In the genomic region with DNA sequence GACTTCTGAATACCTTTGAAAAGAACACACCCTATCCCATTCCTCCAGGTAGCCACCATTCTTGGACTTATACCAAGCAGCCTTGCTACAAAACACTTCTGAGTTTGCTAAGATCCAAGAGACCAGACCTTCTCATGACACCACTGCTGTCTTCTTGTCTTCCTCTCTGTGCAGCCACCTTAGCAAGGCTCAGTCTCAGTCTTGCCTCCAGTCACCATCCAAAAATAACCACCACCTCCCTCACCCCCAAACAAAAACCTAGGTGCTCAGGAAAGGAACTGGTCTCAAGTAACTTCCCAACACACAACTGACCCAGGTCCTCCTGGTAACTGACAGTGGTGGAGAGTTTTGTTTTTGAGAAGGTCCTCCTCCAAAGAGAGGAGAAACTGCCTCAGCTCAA, we compare ENCODE assay signal across 13 cellular contexts.
A peak's percentile ranks its signal among the peaks of the same experiment; 100 is the strongest.
DNase-seq lines count a peak whose midpoint lies in the region; ATAC-seq and TF ChIP-seq lines count a peak whose summit lies in the region.
"Had no signal": no experiment of that assay in that cellular context is flagged by ENCODE, and none has a peak within 500 bp of the region (broad histone marks: within the 10 kb centered on the region; RNA-seq: fewer than 3 reads in every experiment).

No MANE protein-coding gene starts in this region.

- H3K27ac ChIP-seq in left ventricle myocardium inferior (replicated peaks) (peak overlapping the region; percentile 74), KOPT-K1 (ENCODE audit: low read depth, low read length, poor library complexity, severe bottlenecking) (peak overlapping the region; percentile 26), subcutaneous abdominal adipose tissue (ENCODE audit: low read depth, low read length) (peak overlapping the region; percentile 94)
- H3K27ac ChIP-seq: colonic mucosa, ovary had no signal

- intact Hi-C loops in left ventricle myocardium inferior (cut with micrococcal nuclease), result no loop called here
- intact Hi-C loops in cardiac septum (cut with DNase I), result no loop called here

- TF ChIP-seq CTCF in left ventricle myocardium inferior (IDR thresholded peaks at IDR 0.05; ENCODE audit: borderline replicate concordance) (no peak), endothelial cell (IDR thresholded peaks at IDR 0.05; ENCODE audit: unreplicated experiment) (no peak)

- peaks cover 50% of the 10 kb centered on the region for H3K4me1 Mint-ChIP-seq in endothelial cell (ENCODE audit: unreplicated experiment)

- H3K27me3 Mint-ChIP-seq in endothelial cell (ENCODE audit: unreplicated experiment), result peaks cover 5% of the 10 kb centered on the region

- ATAC-seq in HG03280 (IDR thresholded peaks at IDR 0.05; ENCODE audit: unreplicated experiment), result no peak

- H3K9me3 ChIP-seq in left ventricle myocardium inferior (replicated peaks), result no peaks in the 10 kb centered on the region
- H3K9me3 ChIP-seq in KOPT-K1 (ENCODE audit: insufficient read depth, low read length, poor library complexity, severe bottlenecking), result no peaks in the 10 kb centered on the region
- no peaks in the 10 kb centered on the region for H3K9me3 ChIP-seq in subcutaneous abdominal adipose tissue (ENCODE audit: control insufficient read depth in 5 of 5, low read length in 5 of 5)
- H3K9me3 ChIP-seq: colonic mucosa, ovary had no signal

- peaks cover 72% of the 10 kb centered on the region for H3K4me1 ChIP-seq in left ventricle myocardium inferior
- H3K4me1 ChIP-seq in subcutaneous abdominal adipose tissue (ENCODE audit: control insufficient read depth in 5 of 5, insufficient read depth in 5 of 5, low read length in 5 of 5), result peaks cover 2 to 41% (median 36%) of the 10 kb centered on the region in 5 donors
- H3K4me1 ChIP-seq: colonic mucosa had no signal

- H3K36me3 ChIP-seq in left ventricle myocardium inferior, result no peaks in the 10 kb centered on the region
- peaks cover 7% of the 10 kb centered on the region for H3K36me3 ChIP-seq in KOPT-K1 (ENCODE audit: insufficient read depth, low read length)
- H3K36me3 ChIP-seq in subcutaneous abdominal adipose tissue (ENCODE audit: control insufficient read depth in 5 of 5, insufficient read depth in 5 of 5, low read length in 5 of 5), result no peaks in the 10 kb centered on the region
- H3K36me3 ChIP-seq: colonic mucosa, ovary had no signal

- no peaks in the 10 kb centered on the region for H3K27me3 ChIP-seq in left ventricle myocardium inferior (ENCODE audit: low read depth)
- H3K27me3 ChIP-seq in subcutaneous abdominal adipose tissue (ENCODE audit: control insufficient read depth in 5 of 5, insufficient read depth in 4 of 5, low read length in 5 of 5), result no peaks in the 10 kb centered on the region
- H3K27me3 ChIP-seq: colonic mucosa, ovary had no signal

- H3K4me3 ChIP-seq in left ventricle myocardium inferior (no peak overlapping the region), subcutaneous abdominal adipose tissue (ENCODE audit: low read depth in 1 of 5, low read length in 5 of 5) (no peak overlapping the region)
- H3K4me3 ChIP-seq: colonic mucosa, ovary had no signal

- no peaks in the 10 kb centered on the region for H3K9me3 Mint-ChIP-seq in endothelial cell (ENCODE audit: unreplicated experiment)

- peaks cover 17% of the 10 kb centered on the region for H3K36me3 Mint-ChIP-seq in endothelial cell (ENCODE audit: low read depth, unreplicated experiment)

- no peak for DNase-seq in left ventricle myocardium inferior
- no peak for DNase-seq in cardiac septum (ENCODE audit: low spot score)
- DNase-seq in endothelial cell (ENCODE audit: low spot score), result no peak
- no peak for DNase-seq in stimulated activated CD4-positive, alpha-beta T cell treated with anti-CD3 and anti-CD28 coated beads, Interleukin-2, amount 100 ng/mL, for 48 hours
- DNase-seq in stimulated activated naive CD4-positive, alpha-beta T cell treated with Interleukin-2 at 50 U/mL for 16 hours (lab: John Stamatoyannopoulos, UW), result no peak
- DNase-seq: amniotic stem cell, colonic mucosa, NCI-H1694 treated with DMSO at 0.1 percent for 48 hours, NCI-H69, ovary had no signal

- H3K27ac Mint-ChIP-seq in endothelial cell (ENCODE audit: unreplicated experiment), result peak overlapping the region; percentile 46

- no peak overlapping the region for H3K9ac ChIP-seq in subcutaneous abdominal adipose tissue (ENCODE audit: low read length in 5 of 5)

- H3K4me3 Mint-ChIP-seq in endothelial cell (ENCODE audit: unreplicated experiment), result peak overlapping the region; percentile 11

Comparison
In these comparisons a context has a peak if more than half of its experiments do, and no peak if none do; other contexts are left out.
1. H3K27ac ChIP-seq: peak in every context shown above with its lines; median percentile 94 in subcutaneous abdominal adipose tissue; 74 in left ventricle myocardium inferior; 26 in KOPT-K1.